In genomic region chr3:24137958-24138875, GRCh38 we compare ENCODE assay signal across 11 cellular contexts.
DNase-seq lines count a peak whose midpoint lies in the region; ATAC-seq and TF ChIP-seq lines count a peak whose summit lies in the region.
"Had no signal": no experiment of that assay in that cellular context is flagged by ENCODE, and none has a peak within 500 bp of the region (broad histone marks: within the 10 kb centered on the region; RNA-seq: fewer than 3 reads in every experiment).

No MANE protein-coding gene starts in this region.

- intact Hi-C loops in sigmoid colon (cut with DNase I) = loop anchor here (5.0 kb wide), 2 partner anchors 84 to 96 kb away; no protein-coding TSS in a partner anchor

- WGBS in sigmoid colon, 2 donors = 65 to 80% methylated on average over 6 of the region's 6 CpGs

- no peak for TF ChIP-seq CTCF in sigmoid colon (IDR thresholded peaks at IDR 0.05)

- no peaks in the 10 kb centered on the region for H3K9me3 ChIP-seq in sigmoid colon

- peak overlapping the region; percentile 56 to 79 (median 72) for H3K27ac ChIP-seq in sigmoid colon

- H3K36me3 ChIP-seq in sigmoid colon = peaks cover 0 to 7% (median 2%) of the 10 kb centered on the region in 4 donors

- H3K27me3 ChIP-seq in sigmoid colon = no peaks in the 10 kb centered on the region

- no peak for TF ChIP-seq POLR2A in sigmoid colon (IDR thresholded peaks at IDR 0.05)

- no peak for ATAC-seq in GM19467 (IDR thresholded peaks at IDR 0.05; ENCODE audit: unreplicated experiment)
- ATAC-seq in HG03097 (IDR thresholded peaks at IDR 0.05; ENCODE audit: low FRiP score, unreplicated experiment) = no peak
- ATAC-seq: natural killer cell; stimulated activated effector memory CD8-positive, alpha-beta T cell treated with anti-CD3 and anti-CD28 coated beads, Interleukin-12 subunit alpha, Interleukin-12 subunit beta, amount 100 ng/mL, for 72 hours had no signal

- peaks cover 0 to 78% (median 58%) of the 10 kb centered on the region in 4 donors for H3K4me1 ChIP-seq in sigmoid colon

- peak; percentile 18 for DNase-seq in M059J (ENCODE audit: low read depth)
- DNase-seq in NCI-H446 treated with DMSO at 0.1 percent for 48 hours (lab: John Stamatoyannopoulos, UW) = peak; percentile 1
- DNase-seq in dermis microvascular lymphatic vessel endothelial cell (ENCODE audit: low read depth in 2 of 2) = peak; percentile 14 to 45
- DNase-seq in sigmoid colon = no peak
- DNase-seq in activated gamma-delta T cell treated with Interleukin-2 at 50 U/mL for 16 hours = no peak
- DNase-seq: activated B cell treated with CpG ODN at 0.5 μM for 24 hours, caudate nucleus, natural killer cell had no signal

- TF ChIP-seq EP300 in sigmoid colon (IDR thresholded peaks at IDR 0.05) = no peak

- H3K4me3 ChIP-seq in sigmoid colon = no peak overlapping the region

Comparison
In these comparisons a context has a peak if more than half of its experiments do, and no peak if none do; other contexts are left out.
1. DNase-seq: peak in M059J (single experiment), NCI-H446 treated with DMSO at 0.1 percent for 48 hours (single experiment) and dermis microvascular lymphatic vessel endothelial cell (2 of 2); none in sigmoid colon (single experiment) and activated gamma-delta T cell treated with Interleukin-2 at 50 U/mL for 16 hours (single experiment).